Comparison of ENCODE assay signal across 10 cellular contexts in genomic region chr14:37583358-37584210, GRCh38. TPM values are rescaled to one million over a fixed set of nuclear protein-coding genes. Genes with fewer than 3 reads are reported as not detected.
DNase-seq lines count a peak whose midpoint lies in the region; TF ChIP-seq lines count a peak whose summit lies in the region.
"Had no signal": no experiment of that assay in that cellular context is flagged by ENCODE, and none has a peak within 500 bp of the region (broad histone marks: within the 10 kb centered on the region; RNA-seq: fewer than 3 reads in every experiment).

No MANE protein-coding gene starts in this region.

- no peak overlapping the region for H4K8ac ChIP-seq in neuronal stem cell (ENCODE audit: low read depth, low read length)

- in situ Hi-C loops in GM13976 (cut with MboI; ENCODE audit: low sequenced_read_pairs, unreplicated experiment), result no loop called here

- no peak overlapping the region for H3K9ac ChIP-seq in neuronal stem cell (ENCODE audit: low read depth, low read length, poor library complexity)

- no peak overlapping the region for H3K14ac ChIP-seq in neuronal stem cell (ENCODE audit: low read length)

- peak overlapping the region; percentile 91 for H3K4me2 ChIP-seq in neuronal stem cell (ENCODE audit: insufficient read depth, low read length, poor library complexity, severe bottlenecking)

- peak overlapping the region; percentile 17 to 72 for H3K4me3 ChIP-seq in neuronal stem cell (ENCODE audit: low read length in 2 of 2)
- no peak overlapping the region for H3K4me3 ChIP-seq in ovary

- peak overlapping the region; percentile 27 for H3K18ac ChIP-seq in neuronal stem cell (ENCODE audit: low read length)

- no peaks in the 10 kb centered on the region for H3K79me1 ChIP-seq in neuronal stem cell (ENCODE audit: low read depth, low read length)

- no peak overlapping the region for H3K27ac ChIP-seq in neuronal stem cell (replicated peaks; ENCODE audit: low read length)
- H3K27ac ChIP-seq in ovary, result no peak overlapping the region

- no peak overlapping the region for H4K91ac ChIP-seq in neuronal stem cell (ENCODE audit: low read depth, low read length, poor library complexity)

- TF ChIP-seq CTCF in GM13976 (IDR thresholded peaks at IDR 0.05; ENCODE audit: borderline replicate concordance, control extremely low read depth, extremely low read depth, insufficient read depth, missing control alignments), result no peak
- TF ChIP-seq CTCF in ovary (IDR thresholded peaks at IDR 0.05), result no peak

- WGBS in neuronal stem cell (ENCODE audit: extremely low coverage in 2 of 2, insufficient read length in 2 of 2, insufficient replicate concordance in 1 of 2), 2 donors, result no CpG with 5 or more reads among the region's 67 CpGs
- 6 to 8% (median 6%) methylated on average over 49 to 67 of the region's 67 CpGs for WGBS in ovary, 3 donors

- peaks cover 14 to 87% (median 63%) of the 10 kb centered on the region in 3 experiments for H3K27me3 ChIP-seq in neuronal stem cell (ENCODE audit: control insufficient read depth in 3 of 3, insufficient read depth in 3 of 3, low read depth in 1 of 3, low read length in 3 of 3)
- no peaks in the 10 kb centered on the region for H3K27me3 ChIP-seq in ovary

- DNase-seq in GM13976 (ENCODE audit: low spot score), result peak; percentile 9
- peak; percentile 63 for DNase-seq in NCI-H2171 treated with DMSO at 0.1 percent for 48 hours (lab: John Stamatoyannopoulos, UW)
- DNase-seq in ecto neural progenitor cell (ENCODE audit: low spot score), result peak; percentile 80
- no peak for DNase-seq in neuronal stem cell (ENCODE audit: low spot score)
- no peak for DNase-seq in NOMO-1 treated with dmso at 0.1 percent for 144 hours (lab: John Stamatoyannopoulos, UW; ENCODE audit: unreplicated experiment)
- DNase-seq in ovary, result no peak
- DNase-seq in HCEC 1CT, result no peak
- DNase-seq in stimulated activated CD4-positive, alpha-beta T cell treated with anti-CD3 and anti-CD28 coated beads, Interleukin-4, amount 100 ng/mL, for 1 hour, result no peak

- H2AFZ ChIP-seq in neuronal stem cell (ENCODE audit: low read length), result peak overlapping the region; percentile 86

- TF ChIP-seq POLR2A in ovary (IDR thresholded peaks at IDR 0.05), result no peak

- no peak overlapping the region for H2BK5ac ChIP-seq in neuronal stem cell (ENCODE audit: low read length)

- H2BK15ac ChIP-seq in neuronal stem cell (ENCODE audit: low read length), result no peak overlapping the region

- H3K9me3 ChIP-seq in neuronal stem cell (replicated peaks in 1 of 2; ENCODE audit: control insufficient read depth in 2 of 2, insufficient read depth in 1 of 2, low read depth in 1 of 2, low read length in 2 of 2) (no peaks in the 10 kb centered on the region), ovary (no peaks in the 10 kb centered on the region)

- H3K4me1 ChIP-seq in neuronal stem cell (ENCODE audit: control insufficient read depth in 2 of 2, insufficient read depth in 1 of 2, low read depth in 1 of 2, low read length in 2 of 2) (peaks cover 7 to 17% of the 10 kb centered on the region in 2 donors), ovary (ENCODE audit: insufficient read depth) (no peaks in the 10 kb centered on the region)

- H3K4ac ChIP-seq in neuronal stem cell (ENCODE audit: low read length), result no peak overlapping the region

- H3K23ac ChIP-seq in neuronal stem cell (ENCODE audit: low read depth, low read length, poor library complexity), result peak overlapping the region; percentile 65

- H3K36me3 ChIP-seq in neuronal stem cell (replicated peaks in 1 of 2; ENCODE audit: control insufficient read depth in 2 of 2, insufficient read depth in 2 of 2, low read length in 2 of 2) (no peaks in the 10 kb centered on the region), ovary (no peaks in the 10 kb centered on the region)

- no peak for TF ChIP-seq EP300 in ovary (IDR thresholded peaks at IDR 0.05)

- H2AK5ac ChIP-seq in neuronal stem cell (ENCODE audit: low read depth, low read length), result no peak overlapping the region

- intact Hi-C loops in ovary (cut with DNase I), result no loop called here

- H2BK120ac ChIP-seq in neuronal stem cell (ENCODE audit: low read depth, low read length), result no peak overlapping the region

- H2BK12ac ChIP-seq in neuronal stem cell (ENCODE audit: low read length), result no peak overlapping the region

RNA-seq across cellular contexts. Expression of gene FOXA1, which starts 11.5 kb away (rescaled TPM):
- polyA plus RNA-seq in neuronal stem cell (2013, experiment 1 of 2), result 0.08 TPM
- polyA plus RNA-seq in neuronal stem cell (2013, experiment 2 of 2), result 0.11 TPM
- total RNA-seq in ovary, result 1 to 10 TPM in 1 of 7 donors, under 1 TPM in 2, not detected in 4; 0.12 to 2.9 (median 0.31) TPM
- not detected for polyA plus RNA-seq in ovary
- total RNA-seq: subcutaneous adipose tissue had no signal

RNA-seq across cellular contexts. Expression of gene TTC6, which starts 11.8 kb away (rescaled TPM):
- 0.04 TPM for polyA plus RNA-seq in neuronal stem cell (2013, experiment 1 of 2)
- 0.01 TPM for polyA plus RNA-seq in neuronal stem cell (2013, experiment 2 of 2)
- total RNA-seq in ovary, result under 1 TPM in 3 of 7 donors, not detected in 4; 0.05 to 0.92 (median 0.58) TPM
- polyA plus RNA-seq in ovary, result not detected
- total RNA-seq: activated CD8-positive, alpha-beta memory T cell treated with anti-CD3 and anti-CD28 coated beads for 36 hours; subcutaneous adipose tissue had no signal

Comparison
In these comparisons a context has a peak if more than half of its experiments do, and no peak if none do; other contexts are left out.
1. DNase-seq: peak in GM13976 (single experiment), NCI-H2171 treated with DMSO at 0.1 percent for 48 hours (single experiment) and ecto neural progenitor cell (single experiment); none in neuronal stem cell (single experiment), NOMO-1 treated with dmso at 0.1 percent for 144 hours (single experiment), ovary (0 of 5), HCEC 1CT (single experiment) and stimulated activated CD4-positive, alpha-beta T cell treated with anti-CD3 and anti-CD28 coated beads, Interleukin-4, amount 100 ng/mL, for 1 hour (single experiment).